8 cellular contexts compared by ENCODE assay signal in genomic region chr17:28599311-28600184, GRCh38. TPM values are rescaled to one million over a fixed set of nuclear protein-coding genes. Genes with fewer than 3 reads are reported as not detected.
DNase-seq lines count a peak whose midpoint lies in the region; ATAC-seq and TF ChIP-seq lines count a peak whose summit lies in the region.

No MANE protein-coding gene starts in this region.

- ATAC-seq in heart right ventricle, result peak; percentile 62 to 84 (median 75)

- no peaks in the 10 kb centered on the region for H3K9me3 ChIP-seq in SJSA1 (replicated peaks)
- H3K9me3 ChIP-seq in adipocyte (ENCODE audit: control insufficient read depth, low read length), result no peaks in the 10 kb centered on the region
- H3K9me3 ChIP-seq in heart right ventricle, result no peaks in the 10 kb centered on the region
- no peaks in the 10 kb centered on the region for H3K9me3 ChIP-seq in prostate gland
- H3K9me3 ChIP-seq in uterus, result no peaks in the 10 kb centered on the region

- H3K36me3 ChIP-seq in SJSA1, result peaks cover 35% of the 10 kb centered on the region
- no peaks in the 10 kb centered on the region for H3K36me3 ChIP-seq in adipocyte (ENCODE audit: control insufficient read depth, insufficient read depth, low read length, severe bottlenecking)
- peaks cover 0 to 4% (median 0%) of the 10 kb centered on the region in 9 donors for H3K36me3 ChIP-seq in heart right ventricle
- H3K36me3 ChIP-seq in prostate gland, result no peaks in the 10 kb centered on the region
- H3K36me3 ChIP-seq in uterus, result no peaks in the 10 kb centered on the region

- WGBS in heart right ventricle, 2 donors, result 11% methylated on average over 40 of the region's 40 CpGs
- WGBS in prostate gland, result 5% methylated on average over 37 of the region's 40 CpGs

- DNase-seq in G401 (ENCODE audit: low spot score) (peak; percentile 69), H4 (ENCODE audit: low spot score) (peak; percentile 73), LHCN-M2 (ENCODE audit: low read depth) (peak; percentile 85), SJSA1 (ENCODE audit: low read depth in 1 of 2, low spot score in 2 of 2) (peak; percentile 75 to 81), adipocyte (ENCODE audit: low read depth) (peak; percentile 85), heart right ventricle (peak; percentile 48 to 67), prostate gland (ENCODE audit: low spot score) (peak; percentile 56), uterus (peak; percentile 62 to 73)

- peak overlapping the region; percentile 56 for H3K4me3 ChIP-seq in SJSA1
- H3K4me3 ChIP-seq in adipocyte (ENCODE audit: low read length), result peak overlapping the region; percentile 96
- H3K4me3 ChIP-seq in heart right ventricle, result peak overlapping the region; percentile 26 to 80 (median 67)
- H3K4me3 ChIP-seq in prostate gland, result peak overlapping the region; percentile 47 to 53
- H3K4me3 ChIP-seq in uterus, result peak overlapping the region; percentile 53 to 66

- in situ Hi-C loops in G401 (cut with HindIII; ENCODE audit: low sequenced_read_pairs), result no loop called here

- peak overlapping the region; percentile 86 for H3K27ac ChIP-seq in SJSA1
- H3K27ac ChIP-seq in heart right ventricle, result peak overlapping the region; percentile 21 to 97 (median 87)
- H3K27ac ChIP-seq in prostate gland, result peak overlapping the region; percentile 94 to 96
- peak overlapping the region; percentile 97 for H3K27ac ChIP-seq in uterus

- peak overlapping the region; percentile 78 for H3K9ac ChIP-seq in adipocyte (ENCODE audit: low read length)

- peaks cover 16% of the 10 kb centered on the region for H3K4me1 ChIP-seq in SJSA1 (replicated peaks)
- peaks cover 13% of the 10 kb centered on the region for H3K4me1 ChIP-seq in adipocyte (ENCODE audit: control insufficient read depth, insufficient read depth, low read length)
- H3K4me1 ChIP-seq in heart right ventricle, result peaks cover 0 to 22% (median 13%) of the 10 kb centered on the region in 9 donors
- no peaks in the 10 kb centered on the region for H3K4me1 ChIP-seq in prostate gland (replicated peaks)
- peaks cover 0 to 4% of the 10 kb centered on the region in 2 donors for H3K4me1 ChIP-seq in uterus

- TF ChIP-seq POLR2A in prostate gland (IDR thresholded peaks at IDR 0.05) (no peak), uterus (IDR thresholded peaks at IDR 0.05) (peak in 1 of 2 donors; percentile 18)

- intact Hi-C loops in heart right ventricle (cut with DNase I) (loop anchor here in 2 of 10 donors (2.0 to 5.0 kb wide), 2 partner anchors 23 to 47 kb away; partner anchors contain the start of genes ALDOC (in 1 of the 2) and UNC119 (in 1 of the 2)), prostate gland (cut with DNase I) (no loop called here), uterus (cut with DNase I; ENCODE audit: low total_unique reads) (no loop called here)

- no peak for TF ChIP-seq CTCF in heart right ventricle (IDR thresholded peaks at IDR 0.05)
- TF ChIP-seq CTCF in prostate gland (IDR thresholded peaks at IDR 0.05), result no peak
- TF ChIP-seq CTCF in uterus (IDR thresholded peaks at IDR 0.05), result no peak

- H3K27me3 ChIP-seq in SJSA1 (replicated peaks) (no peaks in the 10 kb centered on the region), adipocyte (replicated peaks; ENCODE audit: control insufficient read depth, insufficient read depth, low read length) (no peaks in the 10 kb centered on the region), heart right ventricle (no peaks in the 10 kb centered on the region), prostate gland (replicated peaks; ENCODE audit: insufficient read depth) (no peaks in the 10 kb centered on the region), uterus (no peaks in the 10 kb centered on the region)

RNA-seq across cellular contexts. Expression of gene SPAG5, which starts 0.7 kb away (rescaled TPM):
- 78.8 and 91.2 TPM in 2 replicates for total RNA-seq in G401 (2014; rRNA removed; shearing (Covaris generic))
- total RNA-seq in H4 (2014; rRNA removed; shearing (Covaris generic)), result 72.2 and 80.2 TPM in 2 replicates
- total RNA-seq in LHCN-M2 (2014; rRNA removed) (89.8 and 106 TPM in 2 replicates), heart right ventricle (1 to 10 TPM in 7 of 10 donors, under 1 TPM in 3; 0.55 to 6.5 (median 1.2) TPM), prostate gland (10 to 100 TPM in 1 of 2 donors, 1 to 10 TPM in 1; 4.6 to 17.3 TPM), uterus (10 to 100 TPM in 1 of 4 donors, 1 to 10 TPM in 2, not detected in 1; 1.5 to 21.4 (median 7.0) TPM)
- 40.4 TPM for polyA plus RNA-seq in LHCN-M2 (2012)
- 105 and 108 TPM in 2 replicates for total RNA-seq in SJSA1 (2014; rRNA removed; shearing (Covaris generic))
- 1 to 10 TPM in 1 of 2 donors, under 1 TPM in 1; 0.86 to 1.6 TPM for polyA plus RNA-seq in heart right ventricle

RNA-seq across cellular contexts. Expression of gene RSKR, which starts 14.4 kb away (rescaled TPM):
- total RNA-seq in G401 (2014; rRNA removed; shearing (Covaris generic)), result 1.3 and 2.7 TPM in 2 replicates
- total RNA-seq in H4 (2014; rRNA removed; shearing (Covaris generic)), result 2.2 and 2.9 TPM in 2 replicates
- total RNA-seq in LHCN-M2 (2014; rRNA removed) (3.5 and 6.1 TPM in 2 replicates), heart right ventricle (1 to 10 TPM; 2.1 to 6.4 (median 4.1) TPM), prostate gland (10 to 100 TPM in 1 of 2 donors, 1 to 10 TPM in 1; 5.0 to 32.1 TPM), uterus (10 to 100 TPM in 2 of 4 donors, 1 to 10 TPM in 1, not detected in 1; 5.9 to 19.6 (median 11.3) TPM)
- 1.3 TPM for polyA plus RNA-seq in LHCN-M2 (2012)
- 5.0 TPM in 1 of 2 replicates, not detected in the other for total RNA-seq in SJSA1 (2014; rRNA removed; shearing (Covaris generic))
- polyA plus RNA-seq in heart right ventricle, result 1 to 10 TPM; 3.0 to 8.7 TPM

RNA-seq across cellular contexts. Expression of gene ALDOC, which starts 22.9 kb away (rescaled TPM):
- total RNA-seq in G401 (2014; rRNA removed; shearing (Covaris generic)), result 34.5 and 49.8 TPM in 2 replicates
- total RNA-seq in H4 (2014; rRNA removed; shearing (Covaris generic)), result 6.2 and 8.1 TPM in 2 replicates
- total RNA-seq in LHCN-M2 (2014; rRNA removed) (38.5 and 47.4 TPM in 2 replicates), heart right ventricle (100 to 1,000 TPM; 196 to 416 (median 291) TPM), prostate gland (10 to 100 TPM; 49.5 to 55.0 TPM), uterus (10 to 100 TPM in 2 of 4 donors, 1 to 10 TPM in 2; 4.1 to 17.8 (median 11.1) TPM)
- 27.0 TPM for polyA plus RNA-seq in LHCN-M2 (2012)
- total RNA-seq in SJSA1 (2014; rRNA removed; shearing (Covaris generic)), result 6.1 and 9.4 TPM in 2 replicates
- polyA plus RNA-seq in heart right ventricle, result 100 to 1,000 TPM; 122 to 156 TPM

RNA-seq across cellular contexts. Expression of gene PIGS, which starts 28.2 kb away (rescaled TPM):
- 50.8 and 64.4 TPM in 2 replicates for total RNA-seq in G401 (2014; rRNA removed; shearing (Covaris generic))
- total RNA-seq in H4 (2014; rRNA removed; shearing (Covaris generic)), result 74.4 and 90.7 TPM in 2 replicates
- total RNA-seq in LHCN-M2 (2014; rRNA removed), result 45.2 and 65.0 TPM in 2 replicates
- 67.4 TPM for polyA plus RNA-seq in LHCN-M2 (2012)
- 40.8 and 81.8 TPM in 2 replicates for total RNA-seq in SJSA1 (2014; rRNA removed; shearing (Covaris generic))
- 10 to 100 TPM; 44.6 to 69.3 (median 49.6) TPM for total RNA-seq in heart right ventricle
- 10 to 100 TPM in 1 of 2 donors, 1 to 10 TPM in 1; 9.0 to 44.9 TPM for polyA plus RNA-seq in heart right ventricle
- 100 to 1,000 TPM in 1 of 2 donors, 10 to 100 TPM in 1; 68.7 to 131 TPM for total RNA-seq in prostate gland
- total RNA-seq in uterus, result 10 to 100 TPM in 2 of 4 donors, 1 to 10 TPM in 2; 7.2 to 48.3 (median 26.6) TPM

RNA-seq across cellular contexts. Expression of gene BLTP2, which starts 45.4 kb away (rescaled TPM):
- total RNA-seq in G401 (2014; rRNA removed; shearing (Covaris generic)), result 77.8 and 137 TPM in 2 replicates
- 66.0 and 80.6 TPM in 2 replicates for total RNA-seq in H4 (2014; rRNA removed; shearing (Covaris generic))
- total RNA-seq in LHCN-M2 (2014; rRNA removed) (119 and 139 TPM in 2 replicates), heart right ventricle (100 to 1,000 TPM in 1 of 10 donors, 10 to 100 TPM in 9; 61.6 to 110 (median 69.0) TPM), prostate gland (10 to 100 TPM; 42.2 to 94.2 TPM), uterus (100 to 1,000 TPM in 1 of 4 donors, 10 to 100 TPM in 3; 35.0 to 126 (median 68.5) TPM)
- 60.4 TPM for polyA plus RNA-seq in LHCN-M2 (2012)
- total RNA-seq in SJSA1 (2014; rRNA removed; shearing (Covaris generic)), result 52.0 and 58.8 TPM in 2 replicates
- 10 to 100 TPM; 15.6 to 20.4 TPM for polyA plus RNA-seq in heart right ventricle

Comparison
In these comparisons a context has a peak if more than half of its experiments do, and no peak if none do; other contexts are left out.
1. Peak in every context shown above with its lines: DNase-seq, ATAC-seq, H3K4me3 ChIP-seq and H3K27ac ChIP-seq.